9 cellular contexts compared by ENCODE assay signal in the genomic region with DNA sequence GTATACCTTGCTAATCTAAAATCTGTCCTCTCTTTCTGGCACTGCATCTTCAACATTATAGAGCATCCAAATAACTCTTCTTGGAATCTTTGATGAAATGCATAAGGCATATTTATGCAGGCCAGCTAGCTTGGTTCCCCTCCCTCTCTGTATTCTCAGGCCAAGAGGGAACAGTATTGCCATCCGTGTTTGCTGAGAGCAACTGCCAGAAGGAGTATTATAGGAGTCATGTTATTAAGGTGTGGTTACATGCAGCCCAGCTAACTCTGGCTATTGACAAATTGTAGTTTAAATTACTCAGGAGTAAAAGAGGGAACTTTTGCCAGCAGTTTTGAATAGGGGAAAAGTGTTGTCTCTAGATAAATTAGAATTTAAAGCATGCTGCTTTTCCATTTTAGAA.
"Had no signal": no experiment of that assay in that cellular context is flagged by ENCODE, and none has a peak within 500 bp of the region (broad histone marks: within the 10 kb centered on the region; RNA-seq: fewer than 3 reads in every experiment).

No MANE protein-coding gene starts in this region.

- DNase-seq: GM23248, GOT3, H7, HFFc6, IMR-90 had no signal

- H3K4me3 ChIP-seq: GM23248, HAP-1, K562 had no signal

- H3K27ac ChIP-seq: GM23248, HL-60 had no signal

- H3K9me3 ChIP-seq: HAP-1 had no signal

- ATAC-seq: HCT116, K562 had no signal

- H3K4me3 Mint-ChIP-seq: HFFc6 had no signal

- H3K9me3 Mint-ChIP-seq: HFFc6 had no signal

- H3K4me1 ChIP-seq: HAP-1 had no signal

- H3K27ac Mint-ChIP-seq: HFFc6 had no signal

- H3K36me3 ChIP-seq: HAP-1 had no signal
